8 cellular contexts compared by ENCODE assay signal in the genomic region with DNA sequence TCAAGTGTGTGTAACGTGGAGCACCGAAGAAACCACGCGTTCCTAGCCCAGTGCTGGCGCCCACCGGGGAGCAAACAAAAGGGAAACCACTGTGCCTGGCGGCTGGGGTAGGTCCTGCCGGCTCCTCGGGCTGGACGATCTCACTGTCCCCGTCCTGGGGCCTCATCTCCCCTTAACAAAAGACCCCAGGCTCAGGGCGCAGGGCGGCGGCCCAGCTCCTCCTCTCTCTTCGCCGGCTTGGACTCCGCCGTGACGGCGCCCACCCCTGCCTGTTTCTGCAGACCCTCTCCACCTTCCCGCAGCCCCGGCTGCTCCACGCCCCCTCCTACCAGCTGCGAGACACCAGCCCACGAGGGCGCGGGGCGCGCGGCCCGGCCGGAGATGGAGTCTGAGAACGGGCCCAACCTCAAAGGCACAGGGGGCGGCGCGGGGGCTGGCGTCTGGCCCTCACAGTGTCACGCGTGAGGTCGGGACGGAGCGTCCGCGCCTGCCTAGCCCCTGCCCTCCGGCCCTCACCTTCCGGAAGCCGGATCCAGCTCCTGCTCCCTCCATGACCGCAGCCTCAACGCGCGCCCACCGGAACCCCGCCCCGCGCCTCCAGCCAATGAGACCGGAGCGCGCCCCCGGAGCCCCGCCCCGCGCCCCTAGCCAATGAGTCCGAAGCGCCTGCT. TPM values are rescaled to one million over a fixed set of nuclear protein-coding genes. Genes with fewer than 3 reads are reported as not detected.
DNase-seq lines count a peak whose midpoint lies in the region; ATAC-seq and TF ChIP-seq lines count a peak whose summit lies in the region.

CENPX (minus strand) TSS at position 569 of the 671 bp plus-strand sequence; CDS start at position 552, 17 bp downstream.

- H3K4me1 ChIP-seq in mesenchymal stem cell (ENCODE audit: control insufficient read depth, insufficient read depth, low read depth, low read length) = peaks cover 38% of the 10 kb centered on the region

- H4K8ac ChIP-seq in mesenchymal stem cell (ENCODE audit: low read length) = peak within 1 kb of the TSS; percentile 45

- peak within 1 kb of the TSS; percentile 89 for H3K9ac ChIP-seq in mesenchymal stem cell (ENCODE audit: low read length)

- no peaks in the 10 kb centered on the region for H3K27me3 ChIP-seq in mesenchymal stem cell (ENCODE audit: control insufficient read depth in 1 of 2, insufficient read depth in 1 of 2, low read length in 2 of 2)

- H2BK12ac ChIP-seq in mesenchymal stem cell (ENCODE audit: low read length in 2 of 2) = peak within 1 kb of the TSS in 1 of 2 experiments; percentile 67

- H3K14ac ChIP-seq in mesenchymal stem cell (ENCODE audit: low read length in 2 of 2) = peak within 1 kb of the TSS in 1 of 2 experiments; percentile 95

- peaks cover 5% of the 10 kb centered on the region for H3K36me3 Mint-ChIP-seq in central memory CD8-positive, alpha-beta T cell (ENCODE audit: insufficient read depth)

- WGBS in mesenchymal stem cell = 1% methylated on average over 57 of the region's 64 CpGs

- peak within 1 kb of the TSS; percentile 58 for H2BK120ac ChIP-seq in mesenchymal stem cell (ENCODE audit: low read depth, low read length)

- H3K27ac Mint-ChIP-seq in central memory CD8-positive, alpha-beta T cell (ENCODE audit: low read depth) = peak within 1 kb of the TSS; percentile 41

- no peak within 1 kb of the TSS for H2BK15ac ChIP-seq in mesenchymal stem cell (ENCODE audit: low read depth, poor library complexity, severe bottlenecking)

- no peak for DNase-seq in LHCN-M2 (ENCODE audit: low read depth)
- DNase-seq in central memory CD8-positive, alpha-beta T cell (ENCODE audit: low spot score in 2 of 2) = no peak
- DNase-seq in mesenchymal stem cell = no peak
- DNase-seq in ureter (ENCODE audit: low spot score) = no peak
- DNase-seq in C1 segment of cervical spinal cord (lab: John Stamatoyannopoulos, UW) = no peak
- DNase-seq in glomerular visceral epithelial cell (ENCODE audit: extremely low spot score) = no peak
- no peak for DNase-seq in stimulated activated CD8-positive, alpha-beta memory T cell treated with anti-CD3 and anti-CD28 coated beads, Interleukin-4, amount 100 ng/mL, for 48 hours

- H3K4me3 Mint-ChIP-seq in central memory CD8-positive, alpha-beta T cell = peak within 1 kb of the TSS; percentile 73

- peaks cover 30% of the 10 kb centered on the region for H3K4me1 Mint-ChIP-seq in central memory CD8-positive, alpha-beta T cell

- no peaks in the 10 kb centered on the region for H3K9me3 Mint-ChIP-seq in central memory CD8-positive, alpha-beta T cell

- H3K4me2 ChIP-seq in mesenchymal stem cell (ENCODE audit: low read length, poor library complexity, severe bottlenecking) = peak within 1 kb of the TSS; percentile 96

- ATAC-seq in GM18505 (IDR thresholded peaks at IDR 0.05; ENCODE audit: unreplicated experiment) = no peak
- no peak for ATAC-seq in central memory CD8-positive, alpha-beta T cell (replicated peaks; ENCODE audit: extremely low read depth, poor library complexity, severe bottlenecking)

- H3K36me3 ChIP-seq in mesenchymal stem cell (ENCODE audit: control insufficient read depth in 1 of 2, insufficient read depth in 2 of 2, low read depth in 1 of 2, low read length in 2 of 2) = peaks cover 11 to 48% of the 10 kb centered on the region in 2 experiments

- H3K79me1 ChIP-seq in mesenchymal stem cell (replicated peaks; ENCODE audit: low read length, poor library complexity, severe bottlenecking) = peaks cover 34% of the 10 kb centered on the region

- no peak within 1 kb of the TSS for H2BK5ac ChIP-seq in mesenchymal stem cell (ENCODE audit: low read depth, low read length, poor library complexity, severe bottlenecking)

- peak within 1 kb of the TSS; percentile 63 to 71 for H3K4ac ChIP-seq in mesenchymal stem cell (ENCODE audit: low read depth in 1 of 2, low read length in 2 of 2)

- no peaks in the 10 kb centered on the region for H3K9me3 ChIP-seq in mesenchymal stem cell (ENCODE audit: control insufficient read depth, low read length)

- peak; percentile 57 for TF ChIP-seq POLR2A in GM18505 (IDR thresholded peaks at IDR 0.05; ENCODE audit: borderline replicate concordance, extremely low read depth, insufficient read depth, insufficient read length)

- H2AK5ac ChIP-seq in mesenchymal stem cell (ENCODE audit: low read length, severe bottlenecking) = peak within 1 kb of the TSS; percentile 38

- H3K27me3 Mint-ChIP-seq in central memory CD8-positive, alpha-beta T cell = no peaks in the 10 kb centered on the region

- peak within 1 kb of the TSS; percentile 50 to 88 for H3K18ac ChIP-seq in mesenchymal stem cell (ENCODE audit: low read depth in 1 of 2, low read length in 2 of 2)

- peak within 1 kb of the TSS; percentile 80 for H4K91ac ChIP-seq in mesenchymal stem cell (ENCODE audit: low read length)

- H3K4me3 ChIP-seq in mesenchymal stem cell (ENCODE audit: insufficient read depth in 1 of 2, low read depth in 1 of 2, low read length in 2 of 2) = peak within 1 kb of the TSS; percentile 90 to 93

- no peak within 1 kb of the TSS for H3K27ac ChIP-seq in mesenchymal stem cell (ENCODE audit: low read length, poor library complexity, severe bottlenecking)

- H3K23ac ChIP-seq in mesenchymal stem cell (ENCODE audit: low read length in 2 of 2) = peak within 1 kb of the TSS in 1 of 2 experiments; percentile 87

- H2AFZ ChIP-seq in mesenchymal stem cell (ENCODE audit: low read depth, low read length) = peak within 1 kb of the TSS; percentile 93

RNA-seq across cellular contexts. Expression of gene CENPX, which starts in this region (rescaled TPM):
- total RNA-seq in LHCN-M2 (2014; rRNA removed) (142 and 155 TPM in 2 replicates), ureter (58.5 TPM)
- 118 TPM for polyA plus RNA-seq in LHCN-M2 (2012)
- polyA plus RNA-seq in mesenchymal stem cell (2013, experiment 1 of 2) = 26.5 TPM
- 26.0 TPM for polyA plus RNA-seq in mesenchymal stem cell (2013, experiment 2 of 2)
